Comparison of ENCODE assay signal across 25 cellular contexts in genomic region chr11:12936200-12936599, GRCh38.
"Had no signal": no experiment of that assay in that cellular context is flagged by ENCODE, and none has a peak within 500 bp of the region (broad histone marks: within the 10 kb centered on the region; RNA-seq: fewer than 3 reads in every experiment).

No MANE protein-coding gene starts in this region.

- H3K27ac ChIP-seq: adrenal gland, breast epithelium, Peyer's patch, RWPE1, SJCRH30, VCaP had no signal

- H3K4me1 Mint-ChIP-seq: activated CD4-positive, alpha-beta memory T cell treated with anti-CD3 and anti-CD28 coated beads, Interleukin-2, amount 10 ng/mL, durations not matched to agents 7 days and 5 days; activated CD4-positive, alpha-beta T cell treated with anti-CD3 and anti-CD28 coated beads for 36 hours had no signal

- ATAC-seq: activated CD4-positive, alpha-beta T cell treated with anti-CD3 and anti-CD28 coated beads for 36 hours; activated T-cell treated with anti-CD3 and anti-CD28 coated beads, Interleukin-2, amount 50 U/mL, for 72 hours had no signal

- H3K4me2 ChIP-seq: SK-N-SH had no signal

- H3K9me3 ChIP-seq: adrenal gland, breast epithelium, Peyer's patch, SJCRH30, SK-N-SH had no signal

- H3K4me1 ChIP-seq: adrenal gland, breast epithelium, Peyer's patch had no signal

- H3K4me3 ChIP-seq: adrenal gland, breast epithelium, Peyer's patch, SJCRH30 had no signal

- H3K36me3 Mint-ChIP-seq: activated naive CD8-positive, alpha-beta T cell treated with anti-CD3 and anti-CD28 coated beads, Interleukin-2, amount 10 ng/mL, durations not matched to agents 7 days and 5 days had no signal

- H3K9me3 Mint-ChIP-seq: activated CD4-positive, alpha-beta memory T cell treated with anti-CD3 and anti-CD28 coated beads, Interleukin-2, amount 10 ng/mL, durations not matched to agents 7 days and 5 days; activated naive CD8-positive, alpha-beta T cell treated with anti-CD3 and anti-CD28 coated beads, Interleukin-2, amount 10 ng/mL, durations not matched to agents 7 days and 5 days; activated T-cell treated with anti-CD3 and anti-CD28 coated beads, Interleukin-2, amount 50 U/mL, for 72 hours; activated T-helper 2 cell treated with anti-CD3 and anti-CD28 coated beads, Interferon-gamma antibody, Interleukin-2, Interleukin-4, amounts not matched to agents 10 μg/mL and 5 μg/mL and 100 μg/mL, durations not matched to agents 14 hours and 24 hours and 36 hours had no signal

- DNase-seq: activated CD4-positive, alpha-beta memory T cell treated with anti-CD3 and anti-CD28 coated beads, Interleukin-2, amount 10 ng/mL, durations not matched to agents 7 days and 5 days; activated CD4-positive, alpha-beta T cell treated with anti-CD3 and anti-CD28 coated beads for 36 hours; activated CD4-positive, alpha-beta T cell treated with anti-CD3 and anti-CD28 coated beads, Interleukin-2, amount 50 U/mL, for 1 hour; activated naive CD4-positive, alpha-beta T cell treated with anti-CD3 and anti-CD28 coated beads, Interleukin-2, amount 50 U/mL, for 16 hours; activated naive CD8-positive, alpha-beta T cell treated with anti-CD3 and anti-CD28 coated beads, Interleukin-2, amount 10 ng/mL, durations not matched to agents 7 days and 5 days; activated T-cell treated with anti-CD3 and anti-CD28 coated beads, Interleukin-2, amount 50 U/mL, for 72 hours; adrenal gland; aorta; caudate nucleus; MM.1S; NCI-H1105; NCI-H1436 treated with DMSO at 0.1 percent for 48 hours; NCI-H187; NCI-H2081; NCI-H446; NCI-H524; Peyer's patch; Right ventricle myocardium superior; SJCRH30; SK-N-SH; T-helper 1 cell had no signal

- H3K9ac ChIP-seq: SK-N-SH had no signal

- H3K4me3 Mint-ChIP-seq: activated CD4-positive, alpha-beta memory T cell treated with anti-CD3 and anti-CD28 coated beads, Interleukin-2, amount 10 ng/mL, durations not matched to agents 7 days and 5 days; activated CD4-positive, alpha-beta T cell treated with anti-CD3 and anti-CD28 coated beads for 36 hours; activated naive CD8-positive, alpha-beta T cell treated with anti-CD3 and anti-CD28 coated beads, Interleukin-2, amount 10 ng/mL, durations not matched to agents 7 days and 5 days; activated T-cell treated with anti-CD3 and anti-CD28 coated beads, Interleukin-2, amount 50 U/mL, for 72 hours had no signal

- H3K36me3 ChIP-seq: breast epithelium had no signal

- H3K27me3 ChIP-seq: adrenal gland, breast epithelium, Peyer's patch, SJCRH30 had no signal

- H3K27ac Mint-ChIP-seq: activated CD4-positive, alpha-beta memory T cell treated with anti-CD3 and anti-CD28 coated beads, Interleukin-2, amount 10 ng/mL, durations not matched to agents 7 days and 5 days; activated CD4-positive, alpha-beta T cell treated with anti-CD3 and anti-CD28 coated beads for 36 hours; activated naive CD8-positive, alpha-beta T cell treated with anti-CD3 and anti-CD28 coated beads, Interleukin-2, amount 10 ng/mL, durations not matched to agents 7 days and 5 days; activated T-cell treated with anti-CD3 and anti-CD28 coated beads, Interleukin-2, amount 50 U/mL, for 72 hours; activated T-helper 2 cell treated with anti-CD3 and anti-CD28 coated beads, Interferon-gamma antibody, Interleukin-2, Interleukin-4, amounts not matched to agents 10 μg/mL and 5 μg/mL and 100 μg/mL, durations not matched to agents 14 hours and 24 hours and 36 hours had no signal
